1 cellular context compared by ENCODE assay signal in the genomic region with DNA sequence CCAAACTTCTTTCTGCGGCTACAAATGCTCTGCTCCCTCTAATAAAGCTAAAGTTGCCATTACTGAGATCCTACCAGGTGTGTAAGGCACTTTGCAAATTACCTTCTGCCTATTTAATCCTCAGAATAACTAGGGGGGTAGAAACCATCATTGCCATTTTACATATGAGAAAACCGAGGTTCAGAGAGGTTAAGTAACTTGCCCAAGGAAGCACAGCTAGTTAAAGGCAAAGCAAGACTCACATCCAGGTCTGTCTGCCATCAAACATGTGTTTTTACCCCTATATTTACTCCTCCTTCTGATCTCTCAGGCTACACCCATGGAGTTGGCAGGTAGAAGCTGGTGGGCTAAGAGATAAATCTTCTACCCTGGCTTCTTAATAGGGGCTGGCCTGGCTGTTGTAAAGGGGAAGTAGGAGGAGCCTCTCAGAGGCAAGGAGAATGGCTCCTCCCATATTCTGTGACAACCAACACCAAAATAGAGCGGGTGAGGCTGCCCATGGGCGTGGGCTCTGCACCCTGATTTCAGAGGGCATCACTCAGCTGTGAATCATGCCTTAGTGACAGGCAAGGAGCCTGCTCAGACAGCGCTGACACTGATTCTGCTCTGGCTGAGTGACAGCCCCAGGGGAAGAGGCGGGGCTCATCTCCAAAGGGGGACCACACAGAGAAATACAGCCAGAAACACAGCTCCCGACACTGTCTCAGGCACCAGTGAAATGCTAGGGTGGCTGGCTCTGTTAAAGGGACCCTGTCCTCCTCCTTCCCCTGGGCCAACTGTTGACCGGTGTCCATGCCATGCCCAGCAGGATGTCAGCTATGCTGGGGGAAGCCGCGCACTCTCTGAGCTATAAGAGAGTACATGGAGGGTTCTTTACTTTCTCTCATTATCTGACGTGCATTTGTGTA.
A peak's percentile ranks its signal among the peaks of the same experiment; 100 is the strongest.
TF ChIP-seq lines count a peak whose summit lies in the region.

No MANE protein-coding gene starts in this region.

TF ChIP-seq in H1, 55 proteins besides CTCF, POLR2A, EP300 and RAD21:
- no peak for TF ChIP-seq TCF12 (IDR thresholded peaks at IDR 0.05; ENCODE audit: low read depth, low read length)
- TF ChIP-seq HDAC2 (IDR thresholded peaks at IDR 0.05; ENCODE audit: borderline replicate concordance in 1 of 2, low read depth in 2 of 2, low read length in 2 of 2), result peak in 1 of 2 experiments; percentile 92; a peak in 2 of 4 replicates
- peak; percentile 98 for TF ChIP-seq KDM1A (IDR thresholded peaks at IDR 0.05; ENCODE audit: borderline replicate concordance, low read length)
- no peak for TF ChIP-seq SP4 (IDR thresholded peaks at IDR 0.05; ENCODE audit: low read length)
